In the genomic region with DNA sequence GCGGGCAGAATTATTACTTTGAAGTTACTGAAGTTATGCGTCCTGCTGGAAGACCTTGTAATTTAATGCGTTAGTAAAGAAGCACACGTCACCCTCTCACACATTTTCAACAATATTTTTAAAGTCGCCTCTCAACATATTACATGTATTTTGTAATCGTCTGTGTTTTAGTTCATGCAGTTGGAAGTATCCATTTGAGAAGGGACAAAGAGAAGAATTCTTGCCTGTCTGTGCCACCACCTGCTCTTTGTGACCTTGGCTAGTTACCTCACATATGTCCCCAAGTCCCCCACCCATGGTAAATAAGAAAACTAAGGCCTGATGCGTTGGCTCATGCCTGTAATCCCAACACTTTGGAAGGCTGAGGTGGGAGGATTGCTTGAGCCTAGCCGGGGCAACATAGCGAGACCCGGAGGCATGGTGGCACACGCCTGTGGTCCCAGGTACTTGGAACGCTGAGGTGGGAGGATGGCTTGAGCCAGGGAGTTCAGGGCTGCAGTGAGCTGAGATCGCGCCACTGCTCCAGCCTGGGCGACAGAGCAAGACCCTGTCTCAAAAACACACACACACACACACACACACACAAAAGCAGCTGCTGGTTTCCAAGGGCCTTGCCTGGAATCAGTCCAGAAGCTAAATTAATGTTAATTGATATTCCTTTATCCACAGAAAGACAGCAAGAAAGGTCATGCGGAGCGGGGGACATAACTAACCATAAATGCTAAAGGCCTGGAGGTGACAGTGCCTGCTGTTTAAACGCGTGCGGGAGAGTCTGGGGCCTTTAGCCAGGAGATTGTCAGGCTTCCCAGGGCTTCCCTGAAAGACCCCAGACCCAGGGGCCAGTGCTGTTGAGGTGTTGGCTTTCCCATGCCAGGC, we compare ENCODE assay signal across 9 cellular contexts. TPM values are rescaled to one million over a fixed set of nuclear protein-coding genes. Genes with fewer than 3 reads are reported as not detected.
DNase-seq lines count a peak whose midpoint lies in the region; ATAC-seq and TF ChIP-seq lines count a peak whose summit lies in the region.
"Had no signal": no experiment of that assay in that cellular context is flagged by ENCODE, and none has a peak within 500 bp of the region (broad histone marks: within the 10 kb centered on the region; RNA-seq: fewer than 3 reads in every experiment).

No MANE protein-coding gene starts in this region.

- ATAC-seq in CD4-positive, CD25-positive, alpha-beta regulatory T cell (ENCODE audit: low read depth in 2 of 2), result no peak
- ATAC-seq in lung (ENCODE audit: insufficient read depth, low FRiP score) (no peak), upper lobe of left lung (ENCODE audit: low FRiP score in 2 of 2) (no peak), GM19395 (IDR thresholded peaks at IDR 0.05; ENCODE audit: unreplicated experiment) (no peak)

- in situ Hi-C loops in astrocyte of the spinal cord (cut with HindIII; ENCODE audit: low sequenced_read_pairs), result no loop called here

- 46 to 47% methylated on average over 20 of the region's 20 CpGs for WGBS in lung, 2 donors
- 40 to 54% methylated on average over 11 to 20 of the region's 20 CpGs for WGBS in upper lobe of left lung, 2 donors

- H3K27ac ChIP-seq in CD4-positive, CD25-positive, alpha-beta regulatory T cell (ENCODE audit: insufficient read depth, low read length, poor library complexity, severe bottlenecking), result peak overlapping the region; percentile 97
- H3K27ac ChIP-seq in KMS-11 (peak overlapping the region; percentile 100), lung (ENCODE audit: low read depth in 1 of 2, low read length in 1 of 2) (peak overlapping the region; percentile 88 to 98), upper lobe of left lung (peak overlapping the region; percentile 95 to 100 (median 100))

- TF ChIP-seq POLR2A in upper lobe of left lung (IDR thresholded peaks at IDR 0.05), result no peak

- H3K4me1 Mint-ChIP-seq in CD4-positive, CD25-positive, alpha-beta regulatory T cell, result peaks cover under 1 to 38% (median 7%) of the 10 kb centered on the region in 4 donors

- peak overlapping the region; percentile 41 for H3K4me2 ChIP-seq in KMS-11

- H3K36me3 Mint-ChIP-seq in CD4-positive, CD25-positive, alpha-beta regulatory T cell, result peaks cover 4% of the 10 kb centered on the region

- peak overlapping the region; percentile 83 to 93 (median 88) for H3K4me3 Mint-ChIP-seq in CD4-positive, CD25-positive, alpha-beta regulatory T cell

- H3K4me3 ChIP-seq in CD4-positive, CD25-positive, alpha-beta regulatory T cell (ENCODE audit: low read depth, low read length), result peak overlapping the region; percentile 83
- no peak overlapping the region for H3K4me3 ChIP-seq in KMS-11 (IDR thresholded peaks at IDR 0.05; ENCODE audit: insufficient read depth, low read depth, low read length)
- H3K4me3 ChIP-seq in astrocyte of the spinal cord (ENCODE audit: low read depth, low read length), result peak overlapping the region; percentile 54
- H3K4me3 ChIP-seq in lung, result peak overlapping the region; percentile 62
- peak overlapping the region; percentile 22 to 90 (median 75) for H3K4me3 ChIP-seq in upper lobe of left lung

- H3K9me3 Mint-ChIP-seq in CD4-positive, CD25-positive, alpha-beta regulatory T cell, result peaks cover 0 to 4% (median 0%) of the 10 kb centered on the region in 7 donors

- no peaks in the 10 kb centered on the region for H3K36me3 ChIP-seq in CD4-positive, CD25-positive, alpha-beta regulatory T cell (ENCODE audit: control insufficient read depth, insufficient read depth, low read length)
- no peaks in the 10 kb centered on the region for H3K36me3 ChIP-seq in KMS-11 (ENCODE audit: insufficient read depth)
- no peaks in the 10 kb centered on the region for H3K36me3 ChIP-seq in lung (ENCODE audit: control insufficient read depth in 2 of 2, insufficient read depth in 2 of 2, low read length in 2 of 2)
- H3K36me3 ChIP-seq in upper lobe of left lung, result no peaks in the 10 kb centered on the region

- no peaks in the 10 kb centered on the region for H3K27me3 ChIP-seq in CD4-positive, CD25-positive, alpha-beta regulatory T cell (ENCODE audit: control insufficient read depth, insufficient read depth, low read length)
- H3K27me3 ChIP-seq in KMS-11 (ENCODE audit: insufficient read depth, low read depth) (no peaks in the 10 kb centered on the region), lung (ENCODE audit: control insufficient read depth, insufficient read depth) (no peaks in the 10 kb centered on the region), upper lobe of left lung (no peaks in the 10 kb centered on the region)

- H3K9me3 ChIP-seq in CD4-positive, CD25-positive, alpha-beta regulatory T cell (ENCODE audit: control insufficient read depth in 2 of 2, low read length in 2 of 2), result no peaks in the 10 kb centered on the region
- H3K9me3 ChIP-seq in lung (ENCODE audit: control insufficient read depth in 2 of 2, insufficient read depth in 1 of 2, low read length in 1 of 2) (peaks cover 0 to 4% of the 10 kb centered on the region in 2 donors), upper lobe of left lung (peaks cover 0 to 10% (median 0%) of the 10 kb centered on the region in 4 donors)

- no peaks in the 10 kb centered on the region for H4K20me1 ChIP-seq in KMS-11 (ENCODE audit: insufficient read depth)

- no peak overlapping the region for H2AFZ ChIP-seq in KMS-11 (ENCODE audit: low read depth)

- TF ChIP-seq EP300 in upper lobe of left lung (IDR thresholded peaks at IDR 0.05), result no peak

- H3K9ac ChIP-seq in KMS-11, result peak overlapping the region; percentile 87

- no peak for TF ChIP-seq CTCF in KMS-11 (conservative IDR thresholded peaks at IDR 0.05; ENCODE audit: low read depth, low read length)
- TF ChIP-seq CTCF in astrocyte of the spinal cord (IDR thresholded peaks at IDR 0.05; ENCODE audit: low read depth, low read length), result no peak
- no peak for TF ChIP-seq CTCF in lung (IDR thresholded peaks at IDR 0.05; ENCODE audit: control extremely low read depth, extremely low read depth)
- TF ChIP-seq CTCF in upper lobe of left lung (IDR thresholded peaks at IDR 0.05), result no peak

- peaks cover 32% of the 10 kb centered on the region for H3K4me1 ChIP-seq in CD4-positive, CD25-positive, alpha-beta regulatory T cell (ENCODE audit: control insufficient read depth, insufficient read depth, low read length, poor library complexity, severe bottlenecking)
- peaks cover 30% of the 10 kb centered on the region for H3K4me1 ChIP-seq in KMS-11 (ENCODE audit: low read depth, poor library complexity, severe bottlenecking)
- H3K4me1 ChIP-seq in lung (ENCODE audit: control insufficient read depth in 2 of 2, insufficient read depth in 2 of 2, low read length in 2 of 2), result peaks cover 0 to 22% of the 10 kb centered on the region in 2 donors
- H3K4me1 ChIP-seq in upper lobe of left lung, result peaks cover 15 to 40% (median 23%) of the 10 kb centered on the region in 4 donors

- peaks cover 4% of the 10 kb centered on the region for H3K27me3 Mint-ChIP-seq in CD4-positive, CD25-positive, alpha-beta regulatory T cell

- peaks cover 15% of the 10 kb centered on the region for H3K79me2 ChIP-seq in KMS-11 (ENCODE audit: insufficient read depth, low read depth)

- DNase-seq in CD4-positive, CD25-positive, alpha-beta regulatory T cell, result no peak
- DNase-seq in astrocyte of the spinal cord (ENCODE audit: low read depth, low spot score), result no peak
- no peak for DNase-seq in lung (ENCODE audit: low spot score)
- DNase-seq in upper lobe of left lung, result no peak
- DNase-seq in AML-193 (lab: John Stamatoyannopoulos, UW), result no peak
- no peak for DNase-seq in occipital lobe (lab: John Stamatoyannopoulos, UW)

- H3K27ac Mint-ChIP-seq in CD4-positive, CD25-positive, alpha-beta regulatory T cell, result peak overlapping the region; percentile 95 to 96 (median 95)

RNA-seq across cellular contexts. Expression of a gene that starts 0.8 kb away (rescaled TPM):
- 6.0 TPM for total RNA-seq in CD4-positive, CD25-positive, alpha-beta regulatory T cell
- polyA plus RNA-seq in CD4-positive, CD25-positive, alpha-beta regulatory T cell, result 10 to 100 TPM; 16.1 to 21.0 (median 17.7) TPM
- 10 to 100 TPM in 1 of 2 donors, 1 to 10 TPM in 1; 1.8 to 11.4 TPM for total RNA-seq in lung
- polyA plus RNA-seq in lung, result 1 to 10 TPM; 3.1 to 8.6 TPM
- 10 to 100 TPM in 2 of 6 donors, 1 to 10 TPM in 4; 2.1 to 17.7 (median 5.0) TPM for total RNA-seq in upper lobe of left lung
- total RNA-seq in occipital lobe, result 2.7 TPM

RNA-seq across cellular contexts. Expression of a gene that starts 1.7 kb away (rescaled TPM):
- 71.6 TPM for total RNA-seq in CD4-positive, CD25-positive, alpha-beta regulatory T cell
- polyA plus RNA-seq in CD4-positive, CD25-positive, alpha-beta regulatory T cell, result 1 to 10 TPM; 3.0 to 4.3 (median 3.6) TPM
- total RNA-seq in lung, result 10 to 100 TPM; 25.3 to 59.4 TPM
- polyA plus RNA-seq in lung, result 10 to 100 TPM; 10.7 to 22.9 TPM
- total RNA-seq in upper lobe of left lung, result 10 to 100 TPM; 40.8 to 78.9 (median 52.2) TPM
- 12.6 TPM for total RNA-seq in occipital lobe

RNA-seq across cellular contexts. Expression of a gene that starts 28.9 kb away (rescaled TPM):
- total RNA-seq in CD4-positive, CD25-positive, alpha-beta regulatory T cell, result 15.3 TPM
- polyA plus RNA-seq in CD4-positive, CD25-positive, alpha-beta regulatory T cell, result 1 to 10 TPM in 2 of 4 donors, under 1 TPM in 2; 0.62 to 1.9 (median 1.1) TPM
- total RNA-seq in lung, result 10 to 100 TPM; 16.6 to 53.5 TPM
- polyA plus RNA-seq in lung, result 10 to 100 TPM; 70.4 to 90.8 TPM
- 10 to 100 TPM; 32.8 to 81.7 (median 54.5) TPM for total RNA-seq in upper lobe of left lung
- 2.8 TPM for total RNA-seq in occipital lobe
- total RNA-seq: M059J had no signal

RNA-seq across cellular contexts. Expression of a gene that starts 38.5 kb away (rescaled TPM):
- total RNA-seq in CD4-positive, CD25-positive, alpha-beta regulatory T cell, result 70.0 TPM
- 10 to 100 TPM; 72.4 to 99.8 (median 82.3) TPM for polyA plus RNA-seq in CD4-positive, CD25-positive, alpha-beta regulatory T cell
- total RNA-seq in lung (10 to 100 TPM; 33.1 to 92.0 TPM), upper lobe of left lung (100 to 1,000 TPM in 2 of 6 donors, 10 to 100 TPM in 4; 30.7 to 116 (median 76.2) TPM), occipital lobe (17.6 TPM)
- polyA plus RNA-seq in lung, result 100 to 1,000 TPM; 117 to 146 TPM

RNA-seq across cellular contexts. Expression of a gene that starts 46.3 kb away (rescaled TPM):
- total RNA-seq in CD4-positive, CD25-positive, alpha-beta regulatory T cell, result 64.7 TPM
- polyA plus RNA-seq in CD4-positive, CD25-positive, alpha-beta regulatory T cell, result 10 to 100 TPM; 23.7 to 29.5 (median 26.0) TPM
- total RNA-seq in lung, result 100 to 1,000 TPM in 1 of 2 donors, 10 to 100 TPM in 1; 24.6 to 153 TPM
- polyA plus RNA-seq in lung, result 100 to 1,000 TPM in 1 of 2 donors, 10 to 100 TPM in 1; 64.5 to 131 TPM
- 100 to 1,000 TPM in 4 of 6 donors, 10 to 100 TPM in 2; 49.4 to 236 (median 125) TPM for total RNA-seq in upper lobe of left lung
- total RNA-seq in occipital lobe, result 8.7 TPM
